27 cellular contexts compared by ENCODE assay signal in genomic region chr7:156606135-156606534, GRCh38. TPM values are rescaled to one million over a fixed set of nuclear protein-coding genes. Genes with fewer than 3 reads are reported as not detected.
"Had no signal": no experiment of that assay in that cellular context is flagged by ENCODE, and none has a peak within 500 bp of the region (broad histone marks: within the 10 kb centered on the region; RNA-seq: fewer than 3 reads in every experiment).

No MANE protein-coding gene starts in this region.

- H3K36me3 ChIP-seq: colonic mucosa, esophagus squamous epithelium, gastrocnemius medialis, gastroesophageal sphincter, heart left ventricle, heart right ventricle had no signal

- DNase-seq: colonic mucosa; cortex of kidney; dermis blood vessel endothelial cell; dorsolateral prefrontal cortex; effector CD4-positive, alpha-beta T cell; effector CD8-positive, alpha-beta T cell; effector memory CD4-positive, alpha-beta T cell; effector memory CD8-positive, alpha-beta T cell; endodermal cell; erythroblast; esophagus squamous epithelium; foreskin fibroblast; foreskin keratinocyte; foreskin melanocyte; gastrocnemius medialis; glutamatergic neuron; head of caudate nucleus; heart left ventricle; heart right ventricle had no signal

- H3K4me3 ChIP-seq: colonic mucosa, coronary artery, dorsolateral prefrontal cortex, esophagus squamous epithelium, gastrocnemius medialis, gastroesophageal sphincter, heart left ventricle, heart right ventricle had no signal

- FAIRE-seq: colon, endometrium, endothelial cell of umbilical vein, frontal cortex had no signal

- H3K27me3 ChIP-seq: colonic mucosa had no signal

- H3K9me3 ChIP-seq: colonic mucosa, esophagus squamous epithelium, gastrocnemius medialis, gastroesophageal sphincter, heart left ventricle, heart right ventricle had no signal

- H3K4me1 ChIP-seq: colonic mucosa, foreskin keratinocyte, gastrocnemius medialis had no signal

- H3K4me3 Mint-ChIP-seq: dendritic cell treated with granulocyte-macrophage colony-stimulating factor and Interleukin-4, amounts not matched to agents 40 ng/mL and 50 ng/mL, for 4 days; endodermal cell had no signal

- H3K27ac ChIP-seq: colonic mucosa, coronary artery, dorsolateral prefrontal cortex, epithelial cell of prostate, esophagus squamous epithelium, foreskin keratinocyte, gastrocnemius medialis, gastroesophageal sphincter, heart left ventricle, heart right ventricle had no signal

- H3K9me3 Mint-ChIP-seq: dendritic cell treated with granulocyte-macrophage colony-stimulating factor and Interleukin-4, amounts not matched to agents 40 ng/mL and 50 ng/mL, for 4 days; effector memory CD8-positive, alpha-beta T cell had no signal

- H3K27ac Mint-ChIP-seq: dendritic cell treated with granulocyte-macrophage colony-stimulating factor and Interleukin-4, amounts not matched to agents 40 ng/mL and 50 ng/mL, for 4 days; effector memory CD8-positive, alpha-beta T cell; endodermal cell had no signal

- ATAC-seq: effector memory CD8-positive, alpha-beta T cell; foreskin keratinocyte; gastrocnemius medialis; gastroesophageal sphincter; heart left ventricle; heart right ventricle had no signal

RNA-seq across cellular contexts. Expression of gene RNF32, which starts 34.4 kb away (rescaled TPM):
- total RNA-seq: endothelial cell of umbilical vein had no signal
